19 cellular contexts compared by ENCODE assay signal in genomic region chr2:28689764-28690163, GRCh38.
DNase-seq lines count a peak whose midpoint lies in the region; ATAC-seq lines count a peak whose summit lies in the region.
"Had no signal": no experiment of that assay in that cellular context is flagged by ENCODE, and none has a peak within 500 bp of the region (broad histone marks: within the 10 kb centered on the region; RNA-seq: fewer than 3 reads in every experiment).

No MANE protein-coding gene starts in this region.

- peak; percentile 30 for ATAC-seq in esophagus mucosa
- no peak for ATAC-seq in activated CD8-positive, alpha-beta memory T cell treated with anti-CD3 and anti-CD28 coated beads, Interleukin-2, amount 10 ng/mL, durations not matched to agents 7 days and 5 days
- no peak for ATAC-seq in GM18511 (IDR thresholded peaks at IDR 0.05; ENCODE audit: unreplicated experiment)
- no peak for ATAC-seq in HG02973 (IDR thresholded peaks at IDR 0.05; ENCODE audit: unreplicated experiment)
- ATAC-seq: CD8-positive, alpha-beta T cell; GM12878; GM23338; HCT116 had no signal

- H3K9me3 Mint-ChIP-seq in activated CD8-positive, alpha-beta memory T cell treated with anti-CD3 and anti-CD28 coated beads, Interleukin-2, amount 10 ng/mL, durations not matched to agents 7 days and 5 days (ENCODE audit: low read depth): no peaks in the 10 kb centered on the region
- H3K9me3 Mint-ChIP-seq: CD8-positive, alpha-beta T cell; GM23338; H9 had no signal

- no peak overlapping the region for H3K4me3 Mint-ChIP-seq in activated CD8-positive, alpha-beta memory T cell treated with anti-CD3 and anti-CD28 coated beads, Interleukin-2, amount 10 ng/mL, durations not matched to agents 7 days and 5 days
- H3K4me3 Mint-ChIP-seq: B cell; CD4-positive, CD25-positive, alpha-beta regulatory T cell; CD8-positive, alpha-beta T cell; GM23338; H9 had no signal

- in situ Hi-C loops in Caki2 (cut with HindIII; ENCODE audit: low pct_unique_long_range_greater_than_20kb, low sequenced_read_pairs): no loop called here

- CTCF ChIA-PET in activated CD8-positive, alpha-beta memory T cell treated with anti-CD3 and anti-CD28 coated beads, Interleukin-2, amount 10 ng/mL, durations not matched to agents 7 days and 5 days (lab: Charles Lee): interaction anchor here (1.2 kb wide), 1 partner anchor 95 kb away, joined by 3 read pairs; no protein-coding TSS in a partner anchor

- no peaks in the 10 kb centered on the region for H3K36me3 Mint-ChIP-seq in activated CD8-positive, alpha-beta memory T cell treated with anti-CD3 and anti-CD28 coated beads, Interleukin-2, amount 10 ng/mL, durations not matched to agents 7 days and 5 days
- H3K36me3 Mint-ChIP-seq: CD8-positive, alpha-beta T cell had no signal

- DNase-seq in Caki2 (ENCODE audit: low read depth): peak; percentile 75
- DNase-seq in kidney tubule cell (ENCODE audit: low spot score): peak; percentile 50
- peak; percentile 60 for DNase-seq in renal cortical epithelial cell (ENCODE audit: low read depth)
- DNase-seq in activated CD8-positive, alpha-beta memory T cell treated with anti-CD3 and anti-CD28 coated beads, Interleukin-2, amount 10 ng/mL, durations not matched to agents 7 days and 5 days: no peak
- DNase-seq: Caco-2; CD4-positive, CD25-positive, alpha-beta regulatory T cell; CD8-positive, alpha-beta T cell; DMS 273 treated with DMSO at 0.1 percent for 48 hours; DMS79; EL; GDM1; H9 had no signal

- H3K27me3 Mint-ChIP-seq in activated CD8-positive, alpha-beta memory T cell treated with anti-CD3 and anti-CD28 coated beads, Interleukin-2, amount 10 ng/mL, durations not matched to agents 7 days and 5 days: no peaks in the 10 kb centered on the region

- H3K4me1 Mint-ChIP-seq in activated CD8-positive, alpha-beta memory T cell treated with anti-CD3 and anti-CD28 coated beads, Interleukin-2, amount 10 ng/mL, durations not matched to agents 7 days and 5 days: peaks cover under 1% of the 10 kb centered on the region
- H3K4me1 Mint-ChIP-seq: B cell had no signal

- no peak overlapping the region for H3K27ac Mint-ChIP-seq in activated CD8-positive, alpha-beta memory T cell treated with anti-CD3 and anti-CD28 coated beads, Interleukin-2, amount 10 ng/mL, durations not matched to agents 7 days and 5 days
- H3K27ac Mint-ChIP-seq: B cell; CD4-positive, CD25-positive, alpha-beta regulatory T cell; CD8-positive, alpha-beta T cell; GM23338; H9 had no signal
